30 cellular contexts compared by ENCODE assay signal in genomic region chr12:23132357-23132756, GRCh38.
"Had no signal": no experiment of that assay in that cellular context is flagged by ENCODE, and none has a peak within 500 bp of the region (broad histone marks: within the 10 kb centered on the region; RNA-seq: fewer than 3 reads in every experiment).

No MANE protein-coding gene starts in this region.

- H2AFZ ChIP-seq: hepatocyte had no signal

- H3K79me2 ChIP-seq: hepatocyte had no signal

- ATAC-seq: effector memory CD8-positive, alpha-beta T cell; esophagus mucosa; foreskin keratinocyte; gastrocnemius medialis; gastroesophageal sphincter; heart left ventricle; heart right ventricle had no signal

- H3K4me1 ChIP-seq: colonic mucosa, esophagus muscularis mucosa, esophagus squamous epithelium, foreskin keratinocyte, gastrocnemius medialis, gastroesophageal sphincter, heart left ventricle, heart right ventricle had no signal

- H3K36me3 ChIP-seq: colonic mucosa, esophagus muscularis mucosa, esophagus squamous epithelium, gastrocnemius medialis, gastroesophageal sphincter, heart left ventricle, heart right ventricle had no signal

- H3K9me3 Mint-ChIP-seq: effector memory CD8-positive, alpha-beta T cell; endodermal cell had no signal

- H3K9me3 ChIP-seq: colonic mucosa, esophagus muscularis mucosa, esophagus squamous epithelium, gastrocnemius medialis, gastroesophageal sphincter, heart left ventricle, heart right ventricle had no signal

- H3K4me3 Mint-ChIP-seq: dendritic cell treated with granulocyte-macrophage colony-stimulating factor and Interleukin-4, amounts not matched to agents 40 ng/mL and 50 ng/mL, for 4 days; effector memory CD8-positive, alpha-beta T cell; endodermal cell had no signal

- H3K4me2 ChIP-seq: hepatocyte had no signal

- H3K27me3 ChIP-seq: colonic mucosa, esophagus muscularis mucosa, esophagus squamous epithelium, gastrocnemius medialis, gastroesophageal sphincter, heart left ventricle, hepatocyte had no signal

- FAIRE-seq: colon, endometrium, endothelial cell of umbilical vein, frontal cortex had no signal

- DNase-seq: colonic mucosa; cortex of kidney; dermis blood vessel endothelial cell; dorsolateral prefrontal cortex; effector CD4-positive, alpha-beta T cell; effector CD8-positive, alpha-beta T cell; effector memory CD4-positive, alpha-beta T cell; effector memory CD8-positive, alpha-beta T cell; endodermal cell; erythroblast; esophagus squamous epithelium; foreskin fibroblast; foreskin keratinocyte; foreskin melanocyte; gastrocnemius medialis; glutamatergic neuron; head of caudate nucleus; heart left ventricle; heart right ventricle had no signal

- H3K27ac Mint-ChIP-seq: dendritic cell treated with granulocyte-macrophage colony-stimulating factor and Interleukin-4, amounts not matched to agents 40 ng/mL and 50 ng/mL, for 4 days; effector memory CD8-positive, alpha-beta T cell; endodermal cell had no signal

- H3K27me3 Mint-ChIP-seq: dendritic cell treated with granulocyte-macrophage colony-stimulating factor and Interleukin-4, amounts not matched to agents 40 ng/mL and 50 ng/mL, for 4 days had no signal

- H3K4me3 ChIP-seq: colonic mucosa, coronary artery, dorsolateral prefrontal cortex, esophagus muscularis mucosa, esophagus squamous epithelium, gastrocnemius medialis, gastroesophageal sphincter, heart left ventricle, heart right ventricle, hepatocyte had no signal

- H3K27ac ChIP-seq: colonic mucosa, coronary artery, dorsolateral prefrontal cortex, epithelial cell of prostate, esophagus muscularis mucosa, esophagus squamous epithelium, foreskin keratinocyte, gastrocnemius medialis, gastroesophageal sphincter, heart left ventricle, heart right ventricle, hepatocyte had no signal
